23 cellular contexts compared by ENCODE assay signal in genomic region chr13:24040835-24041234, GRCh38.
DNase-seq lines count a peak whose midpoint lies in the region; ATAC-seq, FAIRE-seq and TF ChIP-seq lines count a peak whose summit lies in the region.
"Had no signal": no experiment of that assay in that cellular context is flagged by ENCODE, and none has a peak within 500 bp of the region (broad histone marks: within the 10 kb centered on the region; RNA-seq: fewer than 3 reads in every experiment).

No MANE protein-coding gene starts in this region.

- no peak overlapping the region for H4K91ac ChIP-seq in H1 (replicated peaks; ENCODE audit: insufficient read length, low read length)

- H3K79me1 ChIP-seq in H1 (ENCODE audit: low read depth, low read length) = no peaks in the 10 kb centered on the region

- peak; percentile 74 for FAIRE-seq in H1 (lab: Jason Lieb, UNC)
- FAIRE-seq in D721Med (lab: Jason Lieb, UNC) = no peak

- H2AK5ac ChIP-seq in H1 (ENCODE audit: low read depth, low read length) = no peak overlapping the region

- peaks cover 43% of the 10 kb centered on the region for H3K27me3 ChIP-seq in HUES48 (ENCODE audit: control insufficient read depth, insufficient read depth, low read length)
- peaks cover 8 to 48% (median 39%) of the 10 kb centered on the region in 4 experiments for H3K27me3 ChIP-seq in H1 (replicated peaks in 1 of 4; ENCODE audit: control insufficient read depth in 3 of 4, extremely low read depth in 1 of 4, insufficient read depth in 3 of 4, low read length in 3 of 4)
- no peaks in the 10 kb centered on the region for H3K27me3 ChIP-seq in neural progenitor cell
- H3K27me3 ChIP-seq: adrenal gland, breast epithelium had no signal

- H3K27ac ChIP-seq in HUES48 (ENCODE audit: low read depth, low read length) (peak overlapping the region; percentile 6), H1 (ENCODE audit: low read depth, low read length) (no peak overlapping the region), neural progenitor cell (peak overlapping the region; percentile 31)
- H3K27ac ChIP-seq: adrenal gland, skin epidermis, thoracic aorta had no signal

- H3K4me3 Mint-ChIP-seq in neural progenitor cell = no peak overlapping the region
- H3K4me3 Mint-ChIP-seq: activated T-cell treated with anti-CD3 and anti-CD28 coated beads, Interleukin-2, amount 50 U/mL, for 24 hours; HFFc6; stimulated activated effector memory CD8-positive, alpha-beta T cell treated with anti-CD3 and anti-CD28 coated beads, Interleukin-12 subunit alpha, Interleukin-12 subunit beta, amount 100 ng/mL, for 72 hours had no signal

- ATAC-seq in GM18861 (IDR thresholded peaks at IDR 0.05; ENCODE audit: unreplicated experiment) (no peak), GM19455 (IDR thresholded peaks at IDR 0.05; ENCODE audit: unreplicated experiment) (no peak)
- ATAC-seq: stimulated activated effector memory CD8-positive, alpha-beta T cell treated with anti-CD3 and anti-CD28 coated beads, Interleukin-12 subunit alpha, Interleukin-12 subunit beta, amount 100 ng/mL, for 72 hours had no signal

- H3K18ac ChIP-seq in H1 (ENCODE audit: extremely low read depth, low read length) = no peak overlapping the region

- H3K9me3 Mint-ChIP-seq in neural progenitor cell = no peaks in the 10 kb centered on the region
- H3K9me3 Mint-ChIP-seq: activated T-cell treated with anti-CD3 and anti-CD28 coated beads, Interleukin-2, amount 50 U/mL, for 24 hours; HFFc6; stimulated activated effector memory CD8-positive, alpha-beta T cell treated with anti-CD3 and anti-CD28 coated beads, Interleukin-12 subunit alpha, Interleukin-12 subunit beta, amount 100 ng/mL, for 72 hours had no signal

- no peak overlapping the region for H3K4me3 ChIP-seq in HUES48 (ENCODE audit: low read depth, low read length)
- no peak overlapping the region for H3K4me3 ChIP-seq in H1 (ENCODE audit: extremely low read depth in 1 of 4, insufficient read depth in 2 of 4, low read depth in 3 of 4, low read length in 4 of 4)
- no peak overlapping the region for H3K4me3 ChIP-seq in neural progenitor cell
- H3K4me3 ChIP-seq: adrenal gland, breast epithelium, skin epidermis, thoracic aorta had no signal

- no peak for TF ChIP-seq RAD21 in H1 (IDR thresholded peaks at IDR 0.05 in 1 of 2, conservative IDR thresholded peaks at IDR 0.05 in 1 of 2; ENCODE audit: low read depth in 2 of 2, low read length in 2 of 2)

- H3K9me3 ChIP-seq in HUES48 (ENCODE audit: control insufficient read depth, insufficient read depth, low read length) = no peaks in the 10 kb centered on the region
- no peaks in the 10 kb centered on the region for H3K9me3 ChIP-seq in H1 (ENCODE audit: insufficient read depth in 2 of 2, low read depth in 1 of 2, low read length in 1 of 2)
- H3K9me3 ChIP-seq in neural progenitor cell (ENCODE audit: low read depth) = no peaks in the 10 kb centered on the region
- H3K9me3 ChIP-seq: adrenal gland, breast epithelium, thoracic aorta had no signal

- H3K23ac ChIP-seq in H1 (ENCODE audit: insufficient read length) = no peak overlapping the region

- TF ChIP-seq POLR2A in H1 (IDR thresholded peaks at IDR 0.05; ENCODE audit: control extremely low read depth in 1 of 2, low read depth in 2 of 2, low read length in 2 of 2) = no peak

- no peak overlapping the region for H2BK120ac ChIP-seq in H1 (replicated peaks; ENCODE audit: low read depth, low read length)

- H2AFZ ChIP-seq in H1 (ENCODE audit: low read length) (no peak overlapping the region), neural progenitor cell (replicated peaks) (no peak overlapping the region)

- H2BK15ac ChIP-seq in H1 (ENCODE audit: low read length) = no peak overlapping the region

- peak; percentile 86 for DNase-seq in NCI-H748 treated with DMSO at 0.1 percent for 48 hours (lab: John Stamatoyannopoulos, UW)
- no peak for DNase-seq in H1 (ENCODE audit: low read depth in 1 of 2, low spot score in 2 of 2)
- peak; percentile 72 for DNase-seq in neural progenitor cell (ENCODE audit: low spot score)
- DNase-seq in cortex of kidney (lab: John Stamatoyannopoulos, UW) = no peak
- DNase-seq in D721Med (ENCODE audit: insufficient read length, low spot score) = no peak
- DNase-seq: activated CD4-positive, alpha-beta T cell treated with anti-CD3 and anti-CD28 coated beads for 1 hour; activated CD8-positive, alpha-beta memory T cell treated with anti-CD3 and anti-CD28 coated beads for 24 hours; activated naive CD4-positive, alpha-beta T cell; activated T-cell treated with anti-CD3 and anti-CD28 coated beads, Interleukin-2, amount 50 U/mL, for 24 hours; adrenal gland; DMS 273 treated with DMSO at 0.1 percent for 48 hours; HFFc6; NCI-H1048; NCI-H2107; NCI-H510A; stimulated activated CD4-positive, alpha-beta T cell treated with anti-CD3 and anti-CD28 coated beads, Interleukin-1b, Interleukin-23, amount 100 ng/mL, for 48 hours had no signal

- no peak overlapping the region for H3K27ac Mint-ChIP-seq in neural progenitor cell
- H3K27ac Mint-ChIP-seq: activated T-cell treated with anti-CD3 and anti-CD28 coated beads, Interleukin-2, amount 50 U/mL, for 24 hours; HFFc6 had no signal

- WGBS in H1 (ENCODE audit: extremely low coverage in 1 of 2, insufficient coverage in 1 of 2, insufficient read length in 1 of 2, insufficient replicate concordance in 2 of 2, low coverage in 1 of 2, low lambda C conversion rate in 2 of 2, missing lambda C conversion rate in 1 of 2), 2 experiments = 24% methylated on average over 3 of the region's 3 CpGs; no CpG with 5 or more reads in 1 of the 2 experiments

- H3K9ac ChIP-seq in HUES48 (ENCODE audit: low read depth, low read length) (no peak overlapping the region), H1 (replicated peaks in 1 of 4; ENCODE audit: extremely low read depth in 1 of 4, low read depth in 3 of 4, low read length in 3 of 4) (no peak overlapping the region), neural progenitor cell (no peak overlapping the region)

- H3K36me3 Mint-ChIP-seq in neural progenitor cell = peaks cover 5% of the 10 kb centered on the region
- H3K36me3 Mint-ChIP-seq: stimulated activated effector memory CD8-positive, alpha-beta T cell treated with anti-CD3 and anti-CD28 coated beads, Interleukin-12 subunit alpha, Interleukin-12 subunit beta, amount 100 ng/mL, for 72 hours had no signal

- no peak overlapping the region for H3K14ac ChIP-seq in H1 (ENCODE audit: insufficient read length)

- H4K5ac ChIP-seq in H1 (ENCODE audit: insufficient read length, low read depth, low read length) = no peak overlapping the region

- no peak overlapping the region for H2BK20ac ChIP-seq in H1 (ENCODE audit: low read length)

- H4K20me1 ChIP-seq in H1 (replicated peaks in 1 of 2; ENCODE audit: control insufficient read depth in 1 of 2, insufficient read depth in 2 of 2, low read length in 2 of 2) = no peaks in the 10 kb centered on the region
- no peaks in the 10 kb centered on the region for H4K20me1 ChIP-seq in neural progenitor cell (ENCODE audit: low read depth)

- no peak overlapping the region for H2BK12ac ChIP-seq in H1 (ENCODE audit: low read depth, low read length)

- H3K4me2 ChIP-seq in H1 (ENCODE audit: insufficient read depth in 1 of 2, low read depth in 2 of 2, low read length in 2 of 2) (no peak overlapping the region), neural progenitor cell (peak overlapping the region; percentile 50)

- CTCF ChIA-PET in H1 (lab: Charles Lee; ENCODE audit: partially characterized antibody) = interaction anchor here (0.7 to 6.2 kb wide), 8 partner anchors 10 to 187 kb away, joined by 3 to 39 read pairs (median 4); no protein-coding TSS in a partner anchor

- H3K4me1 ChIP-seq in HUES48 (ENCODE audit: control insufficient read depth, insufficient read depth, low read length) = peaks cover 37% of the 10 kb centered on the region
- peaks cover 0 to 9% (median 4%) of the 10 kb centered on the region in 4 experiments; a peak in 4 of 7 replicates for H3K4me1 ChIP-seq in H1 (replicated peaks in 1 of 4; ENCODE audit: control insufficient read depth in 3 of 4, insufficient read depth in 4 of 4, low read length in 3 of 4)
- peaks cover 46% of the 10 kb centered on the region for H3K4me1 ChIP-seq in neural progenitor cell

- peaks cover 71% of the 10 kb centered on the region for H3K4me1 Mint-ChIP-seq in neural progenitor cell

- TF ChIP-seq CTCF in H1 (IDR thresholded peaks at IDR 0.05; ENCODE audit: control extremely low read depth in 1 of 3, insufficient read depth in 1 of 3, low read depth in 1 of 3, low read length in 3 of 3) (no peak), neural progenitor cell (IDR thresholded peaks at IDR 0.05) (no peak), D721Med (IDR thresholded peaks at IDR 0.05; ENCODE audit: insufficient read depth, missing control alignments) (no peak)

- H3K36me3 ChIP-seq in HUES48 (ENCODE audit: control insufficient read depth, insufficient read depth, low read length) = no peaks in the 10 kb centered on the region
- H3K36me3 ChIP-seq in H1 (ENCODE audit: control insufficient read depth in 2 of 4, insufficient read depth in 4 of 4, low read length in 3 of 4) = no peaks in the 10 kb centered on the region
- H3K36me3 ChIP-seq in neural progenitor cell = no peaks in the 10 kb centered on the region
- H3K36me3 ChIP-seq: adrenal gland, breast epithelium, thoracic aorta had no signal

- no peak; a peak in 1 of 3 replicates for TF ChIP-seq EP300 in H1 (IDR thresholded peaks at IDR 0.05; ENCODE audit: borderline replicate concordance in 1 of 2, low read depth in 2 of 2, low read length in 2 of 2)

- H3K27me3 Mint-ChIP-seq in neural progenitor cell (ENCODE audit: insufficient read depth, low read depth) = peaks cover 2% of the 10 kb centered on the region
- H3K27me3 Mint-ChIP-seq: activated T-cell treated with anti-CD3 and anti-CD28 coated beads, Interleukin-2, amount 50 U/mL, for 24 hours had no signal

- H3K23me2 ChIP-seq in H1 (ENCODE audit: low read depth, low read length) = no peaks in the 10 kb centered on the region

- H3F3A ChIP-seq in neural progenitor cell (ENCODE audit: low read depth) = peaks cover 35% of the 10 kb centered on the region

- POLR2A ChIA-PET in H1 (lab: Charles Lee; ENCODE audit: partially characterized antibody) = no interaction called here

- H3K79me2 ChIP-seq in H1 (ENCODE audit: control insufficient read depth in 1 of 2, insufficient read depth in 2 of 2, low read length in 2 of 2) = no peaks in the 10 kb centered on the region
- H3K79me2 ChIP-seq in neural progenitor cell (ENCODE audit: low read depth) = no peaks in the 10 kb centered on the region

- no peak overlapping the region for H3K56ac ChIP-seq in H1 (replicated peaks; ENCODE audit: insufficient read length, low read depth, low read length)

- H4K8ac ChIP-seq in H1 (ENCODE audit: extremely low read depth, insufficient read depth, low read length) = no peak overlapping the region

- H2BK5ac ChIP-seq in H1 (ENCODE audit: low read depth, low read length) = no peak overlapping the region

- H3K4ac ChIP-seq in H1 (replicated peaks; ENCODE audit: insufficient read length, low read depth, low read length) = no peak overlapping the region

TF ChIP-seq in H1, 55 proteins besides CTCF, POLR2A, EP300 and RAD21 (continues in another document):
- TF ChIP-seq SP1 (IDR thresholded peaks at IDR 0.05; ENCODE audit: low read depth, low read length) = peak; percentile 69

Comparison
In these comparisons a context has a peak if more than half of its experiments do, and no peak if none do; other contexts are left out.
1. DNase-seq: peak in NCI-H748 treated with DMSO at 0.1 percent for 48 hours (single experiment) and neural progenitor cell (single experiment); none in H1 (0 of 2), cortex of kidney (single experiment) and D721Med (single experiment).